Comparison of ENCODE assay signal across 4 cellular contexts in the genomic region with DNA sequence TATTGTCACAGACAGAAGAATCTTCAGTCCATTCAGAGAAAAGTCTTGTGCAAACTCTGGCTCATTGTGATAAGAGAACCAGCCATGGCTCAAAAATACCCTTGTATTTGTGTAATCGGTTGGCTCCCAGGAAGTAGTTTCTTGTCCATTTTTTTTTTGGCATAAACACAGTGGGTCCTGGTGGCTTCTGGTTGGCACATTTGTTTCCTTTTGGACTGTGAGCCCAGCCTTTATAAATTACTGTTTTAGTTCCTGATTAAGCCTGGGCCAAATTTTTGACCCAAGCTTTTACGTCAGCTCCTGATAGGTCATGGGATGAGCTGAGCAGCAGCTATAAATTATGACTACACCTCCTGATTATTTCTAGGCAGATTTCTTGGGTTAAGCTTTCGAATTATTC. TPM values are rescaled to one million over a fixed set of nuclear protein-coding genes. Genes with fewer than 3 reads are reported as not detected.
"Had no signal": no experiment of that assay in that cellular context is flagged by ENCODE, and none has a peak within 500 bp of the region (broad histone marks: within the 10 kb centered on the region; RNA-seq: fewer than 3 reads in every experiment).

No MANE protein-coding gene starts in this region.

RNA-seq across cellular contexts. Expression of a gene that starts 19.4 kb away (rescaled TPM):
- total RNA-seq: LHCN-M2, M059J, MCF 10A, NCI-H460 had no signal
